Comparison of ENCODE assay signal across 16 cellular contexts in the genomic region with DNA sequence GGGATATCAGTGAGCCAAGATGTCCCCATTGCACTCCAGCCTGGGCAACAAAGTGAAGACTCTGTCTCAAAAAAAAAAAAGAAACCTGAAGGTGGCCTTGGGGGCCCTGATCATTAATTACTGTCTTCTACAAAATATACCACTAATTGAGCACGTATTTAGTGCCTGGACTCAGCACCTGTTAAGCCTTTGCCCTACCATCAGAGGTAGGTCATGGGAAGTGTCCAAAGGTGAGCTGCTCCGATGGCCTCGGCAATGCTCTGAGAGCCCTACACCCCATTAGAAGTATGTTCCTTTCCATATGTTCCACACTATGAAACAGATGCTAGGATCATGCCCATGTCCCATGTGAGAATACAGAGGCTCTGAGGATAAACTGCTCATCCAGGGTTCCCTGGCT. TPM values are rescaled to one million over a fixed set of nuclear protein-coding genes. Genes with fewer than 3 reads are reported as not detected.
DNase-seq lines count a peak whose midpoint lies in the region; ATAC-seq and TF ChIP-seq lines count a peak whose summit lies in the region.
"Had no signal": no experiment of that assay in that cellular context is flagged by ENCODE, and none has a peak within 500 bp of the region (broad histone marks: within the 10 kb centered on the region; RNA-seq: fewer than 3 reads in every experiment).

No MANE protein-coding gene starts in this region.

- H3K9me3 ChIP-seq in SK-N-MC (ENCODE audit: low read depth, low read length) (no peaks in the 10 kb centered on the region), colonic mucosa (no peaks in the 10 kb centered on the region), skeletal muscle tissue (ENCODE audit: control insufficient read depth in 3 of 3, low read length in 3 of 3) (no peaks in the 10 kb centered on the region), ascending aorta (no peaks in the 10 kb centered on the region)
- H3K9me3 ChIP-seq: adrenal gland had no signal

- peak overlapping the region; percentile 88 for H3K4me3 Mint-ChIP-seq in T-helper 1 cell treated with Interleukin-12 subunit alpha and Interleukin-12 subunit beta and Interleukin-4 antibody, amounts not matched to agents 30 μg/mL and 1 μg/mL, for 36 hours
- H3K4me3 Mint-ChIP-seq: type B pancreatic cell had no signal

- H3K27me3 Mint-ChIP-seq in T-helper 1 cell treated with Interleukin-12 subunit alpha and Interleukin-12 subunit beta and Interleukin-4 antibody, amounts not matched to agents 30 μg/mL and 1 μg/mL, for 36 hours (ENCODE audit: low read depth): no peaks in the 10 kb centered on the region
- H3K27me3 Mint-ChIP-seq: type B pancreatic cell had no signal

- H3K27ac ChIP-seq in SK-N-MC (peak overlapping the region; percentile 80), colonic mucosa (peak overlapping the region; percentile 93), skeletal muscle tissue (ENCODE audit: low read depth, low read length) (peak overlapping the region; percentile 88), ascending aorta (peak overlapping the region in 1 of 2 donors; percentile 8)
- H3K27ac ChIP-seq: 22Rv1 had no signal

- intact Hi-C loops in colonic mucosa (cut with DNase I): no loop called here
- intact Hi-C loops in ascending aorta (cut with DNase I): no loop called here

- DNase-seq in T-helper 1 cell (no peak), SK-N-MC (ENCODE audit: low read depth, low spot score) (no peak), colonic mucosa (no peak), HuH-7.5 (ENCODE audit: low spot score) (no peak), ascending aorta (ENCODE audit: low spot score in 2 of 2) (no peak)
- DNase-seq: adrenal gland, EL, head of caudate nucleus, NCI-H1930, NCI-H526 treated with DMSO at 0.1 percent for 48 hours had no signal

- H3K36me3 Mint-ChIP-seq in T-helper 1 cell treated with Interleukin-12 subunit alpha and Interleukin-12 subunit beta and Interleukin-4 antibody, amounts not matched to agents 30 μg/mL and 1 μg/mL, for 36 hours (ENCODE audit: low read depth): peaks cover 51% of the 10 kb centered on the region

- no peaks in the 10 kb centered on the region for H3K9me3 Mint-ChIP-seq in T-helper 1 cell treated with Interleukin-12 subunit alpha and Interleukin-12 subunit beta and Interleukin-4 antibody, amounts not matched to agents 30 μg/mL and 1 μg/mL, for 36 hours
- H3K9me3 Mint-ChIP-seq: type B pancreatic cell had no signal

- H3K36me3 ChIP-seq in SK-N-MC (ENCODE audit: insufficient read depth, low read length) (peaks cover 43% of the 10 kb centered on the region), colonic mucosa (no peaks in the 10 kb centered on the region), skeletal muscle tissue (ENCODE audit: control insufficient read depth in 3 of 3, insufficient read depth in 3 of 3, low read length in 3 of 3) (peaks cover 41 to 46% (median 42%) of the 10 kb centered on the region in 3 donors), ascending aorta (peaks cover 43 to 51% of the 10 kb centered on the region in 2 donors)

- no peak overlapping the region for H3K9ac ChIP-seq in SK-N-MC (ENCODE audit: insufficient read length)
- peak overlapping the region in 1 of 2 donors; percentile 67 for H3K9ac ChIP-seq in colonic mucosa (ENCODE audit: low read depth in 2 of 2, low read length in 2 of 2)
- H3K9ac ChIP-seq in skeletal muscle tissue (ENCODE audit: low read depth in 1 of 3, low read length in 3 of 3): peak overlapping the region in 1 of 3 donors; percentile 83

- no peaks in the 10 kb centered on the region for H3K27me3 ChIP-seq in colonic mucosa
- no peaks in the 10 kb centered on the region for H3K27me3 ChIP-seq in skeletal muscle tissue (ENCODE audit: control insufficient read depth in 3 of 3, insufficient read depth in 3 of 3, low read length in 3 of 3)
- H3K27me3 ChIP-seq in ascending aorta: no peaks in the 10 kb centered on the region
- H3K27me3 ChIP-seq: adrenal gland had no signal

- H3K4me1 Mint-ChIP-seq in T-helper 1 cell treated with Interleukin-12 subunit alpha and Interleukin-12 subunit beta and Interleukin-4 antibody, amounts not matched to agents 30 μg/mL and 1 μg/mL, for 36 hours (ENCODE audit: low read depth): peaks cover 68% of the 10 kb centered on the region

- H3K27ac Mint-ChIP-seq in T-helper 1 cell treated with Interleukin-12 subunit alpha and Interleukin-12 subunit beta and Interleukin-4 antibody, amounts not matched to agents 30 μg/mL and 1 μg/mL, for 36 hours: peak overlapping the region; percentile 91

- TF ChIP-seq CTCF in colonic mucosa (IDR thresholded peaks at IDR 0.05) (no peak), ascending aorta (IDR thresholded peaks at IDR 0.05) (no peak)

- H3K4me1 ChIP-seq in colonic mucosa: peaks cover 29% of the 10 kb centered on the region
- H3K4me1 ChIP-seq in skeletal muscle tissue (ENCODE audit: control insufficient read depth in 3 of 3, insufficient read depth in 3 of 3, low read length in 3 of 3): peaks cover 35 to 39% (median 36%) of the 10 kb centered on the region in 3 donors
- no peaks in the 10 kb centered on the region for H3K4me1 ChIP-seq in ascending aorta

- ATAC-seq in GM19463 (IDR thresholded peaks at IDR 0.05; ENCODE audit: unreplicated experiment): no peak
- ATAC-seq: esophagus mucosa had no signal

- H3K4me3 ChIP-seq in SK-N-MC (no peak overlapping the region), colonic mucosa (no peak overlapping the region), skeletal muscle tissue (ENCODE audit: low read length in 3 of 3) (no peak overlapping the region), ascending aorta (no peak overlapping the region)
- H3K4me3 ChIP-seq: adrenal gland had no signal

RNA-seq across cellular contexts. Expression of a gene that starts 20.9 kb away (rescaled TPM):
- total RNA-seq in colonic mucosa: 10 to 100 TPM; 63.2 to 91.2 TPM
- total RNA-seq in skeletal muscle tissue: 73.1 TPM
- total RNA-seq in ascending aorta: 85.3 TPM

RNA-seq across cellular contexts. Expression of a gene that starts 21.7 kb away (rescaled TPM):
- 10 to 100 TPM; 16.2 to 20.2 TPM for total RNA-seq in colonic mucosa
- not detected for total RNA-seq in skeletal muscle tissue
- total RNA-seq in ascending aorta: not detected

RNA-seq across cellular contexts. Expression of a gene that starts 31.5 kb away (rescaled TPM):
- total RNA-seq in colonic mucosa (10 to 100 TPM; 17.5 to 33.1 TPM), skeletal muscle tissue (3.1 TPM), ascending aorta (23.6 TPM)

RNA-seq across cellular contexts. Expression of a gene that starts 31.6 kb away (rescaled TPM):
- 10 to 100 TPM; 16.9 to 55.1 TPM for total RNA-seq in colonic mucosa
- 48.5 TPM for total RNA-seq in skeletal muscle tissue
- 116 TPM for total RNA-seq in ascending aorta

RNA-seq across cellular contexts. Expression of a gene that starts 47.0 kb away (rescaled TPM):
- total RNA-seq in colonic mucosa (100 to 1,000 TPM; 285 to 621 TPM), skeletal muscle tissue (114 TPM), ascending aorta (264 TPM)

Comparison
In these comparisons a context has a peak if more than half of its experiments do, and no peak if none do; other contexts are left out.
1. RNA of a gene that starts 21.7 kb away (total RNA-seq): 16.2 to 20.2 TPM in colonic mucosa; not detected in skeletal muscle tissue (single experiment) and not detected in ascending aorta (single experiment); every median in the first group is over 10 times any median in the second.